1 cellular context compared by ENCODE assay signal in genomic region chr22:41157083-41157482, GRCh38.
TF ChIP-seq lines count a peak whose summit lies in the region.

No MANE protein-coding gene starts in this region.

TF ChIP-seq in HepG2, 621 proteins besides CTCF, POLR2A, EP300 and RAD21:
- no peak for TF ChIP-seq ZNF260 (CRISPR knock-in tag; IDR thresholded peaks at IDR 0.05; ENCODE audit: borderline replicate concordance, low read depth)
- TF ChIP-seq ZSCAN22 (CRISPR knock-in tag; IDR thresholded peaks at IDR 0.05), result no peak
- TF ChIP-seq ZNF607 (CRISPR knock-in tag; IDR thresholded peaks at IDR 0.05; ENCODE audit: borderline replicate concordance), result no peak
- no peak for TF ChIP-seq CCAR2 (optimal IDR thresholded peaks at IDR 0.05; ENCODE audit: low read depth, low read length)
- no peak for TF ChIP-seq TRIM24 (CRISPR knock-in tag; IDR thresholded peaks at IDR 0.05)
- no peak for TF ChIP-seq CHD2 (IDR thresholded peaks at IDR 0.05; ENCODE audit: low read depth, low read length)
- TF ChIP-seq ZNF7 (CRISPR knock-in tag; IDR thresholded peaks at IDR 0.05), result no peak
- TF ChIP-seq ZNF446 (CRISPR knock-in tag; IDR thresholded peaks at IDR 0.05), result no peak
- TF ChIP-seq ZNF615 (CRISPR knock-in tag; IDR thresholded peaks at IDR 0.05; ENCODE audit: borderline replicate concordance), result no peak
- no peak for TF ChIP-seq ZC3H4 (CRISPR knock-in tag; IDR thresholded peaks at IDR 0.05; ENCODE audit: borderline replicate concordance)
- TF ChIP-seq HNRNPK (IDR thresholded peaks at IDR 0.05; ENCODE audit: low read depth, low read length, poor library complexity, severe bottlenecking), result no peak
- TF ChIP-seq ZSCAN30 (CRISPR knock-in tag; IDR thresholded peaks at IDR 0.05), result no peak
- no peak for TF ChIP-seq ZNF343 (CRISPR knock-in tag; IDR thresholded peaks at IDR 0.05)
- TF ChIP-seq ZNF484 (CRISPR knock-in tag; IDR thresholded peaks at IDR 0.05; ENCODE audit: borderline replicate concordance, low read depth), result no peak
- TF ChIP-seq LBX2 (CRISPR knock-in tag; IDR thresholded peaks at IDR 0.05; ENCODE audit: borderline replicate concordance), result no peak
- no peak for TF ChIP-seq U2AF1 (optimal IDR thresholded peaks at IDR 0.05; ENCODE audit: low read depth, low read length)
- no peak for TF ChIP-seq HDAC1 (CRISPR knock-in tag; IDR thresholded peaks at IDR 0.05)
